34 cellular contexts compared by ENCODE assay signal in the genomic region with DNA sequence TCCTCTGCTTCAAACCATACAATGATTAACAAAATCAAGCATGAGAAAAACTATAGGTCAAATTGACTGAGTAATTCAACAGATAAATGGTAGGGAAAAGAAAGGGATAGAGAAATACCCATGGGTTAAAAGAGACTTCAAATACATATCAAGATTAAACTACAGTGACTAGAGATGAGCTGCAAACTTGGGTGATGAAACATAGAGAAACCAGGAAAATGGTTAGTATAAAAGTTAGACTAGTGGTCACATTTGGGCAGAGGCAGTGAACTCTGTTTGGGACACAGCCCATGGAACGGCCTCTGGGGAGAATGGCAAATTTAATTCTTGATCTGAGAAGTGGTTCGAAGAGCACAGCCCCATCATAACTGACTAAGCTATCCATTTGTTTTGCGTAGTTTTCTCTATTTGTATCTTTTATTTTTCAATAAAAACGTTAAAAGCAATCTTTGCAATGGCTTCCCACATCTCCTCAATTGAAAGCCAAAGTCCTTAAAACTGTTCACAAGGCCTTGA.
"Had no signal": no experiment of that assay in that cellular context is flagged by ENCODE, and none has a peak within 500 bp of the region (broad histone marks: within the 10 kb centered on the region; RNA-seq: fewer than 3 reads in every experiment).

No MANE protein-coding gene starts in this region.

- H3K4me3 Mint-ChIP-seq: activated B cell treated with CpG ODN at 0.5 μM for 24 hours; activated CD4-positive, alpha-beta memory T cell treated with anti-CD3 and anti-CD28 coated beads for 36 hours; activated CD4-positive, alpha-beta T cell treated with anti-CD3 and anti-CD28 coated beads, Interleukin-2, amount 10 ng/mL, durations not matched to agents 24 days and 14 days; activated CD8-positive, alpha-beta T cell treated with anti-CD3 and anti-CD28 coated beads for 36 hours; activated naive CD4-positive, alpha-beta T cell treated with anti-CD3 and anti-CD28 coated beads for 36 hours; activated naive CD8-positive, alpha-beta T cell treated with anti-CD3 and anti-CD28 coated beads for 36 hours; activated T-cell treated with anti-CD3 and anti-CD28 coated beads, Interleukin-2, amount 50 U/mL, for 4 hours; activated T-cell treated with anti-CD3 and anti-CD28 coated beads, Interleukin-2, amount 50 U/mL, for 72 hours; activated T-helper 1 cell treated with anti-CD3 and anti-CD28 coated beads, Interleukin-12 subunit alpha, Interleukin-12 subunit beta, Interleukin-2, Interleukin-4 antibody, amounts not matched to agents 30 ng/mL and 10 ng/mL and 1 ng/mL, durations not matched to agents 14 hours and 24 hours and 36 hours; activated T-helper 17 cell treated with anti-CD3 and anti-CD28 coated beads, Interleukin-2, amount 50 U/mL, for 72 hours; T-helper 1 cell treated with Interleukin-12 subunit alpha and Interleukin-12 subunit beta and Interleukin-4 antibody, amounts not matched to agents 30 μg/mL and 1 μg/mL, for 36 hours; T-helper 2 cell treated with Interferon-gamma antibody and Interleukin-4, amounts not matched to agents 5 μg/mL and 100 μg/mL, for 36 hours had no signal

- H3K4me3 ChIP-seq: adrenal gland, body of pancreas, breast epithelium had no signal

- DNase-seq: activated B cell treated with CpG ODN at 0.5 μM for 24 hours; activated CD4-positive, alpha-beta memory T cell treated with anti-CD3 and anti-CD28 coated beads for 36 hours; activated CD4-positive, alpha-beta T cell treated with anti-CD3 and anti-CD28 coated beads for 4 hours; activated CD4-positive, alpha-beta T cell treated with anti-CD3 and anti-CD28 coated beads, Interleukin-2, amount 10 ng/mL, durations not matched to agents 24 days and 14 days; activated CD4-positive, alpha-beta T cell treated with anti-CD3 and anti-CD28 coated beads, Interleukin-2, amount 50 U/mL, for 1 hour; activated CD4-positive, alpha-beta T cell treated with anti-CD3 and anti-CD28 coated beads, Interleukin-2, amount 50 U/mL, for 4 hours; activated CD4-positive, CD25-positive, alpha-beta regulatory T cell treated with anti-CD3 and anti-CD28 coated beads, Interleukin-2, amount 50 U/mL, for 72 hours; activated CD8-positive, alpha-beta memory T cell treated with anti-CD3 and anti-CD28 coated beads, Interleukin-2, amount 50 U/mL, for 4 hours; activated CD8-positive, alpha-beta T cell treated with anti-CD3 and anti-CD28 coated beads for 36 hours; activated effector memory CD4-positive, alpha-beta T cell treated with anti-CD3 and anti-CD28 coated beads, Interleukin-2, amount 50 U/mL, for 16 hours; activated gamma-delta T cell treated with Interleukin-2 at 50 U/mL for 16 hours; activated naive CD4-positive, alpha-beta T cell; activated naive CD4-positive, alpha-beta T cell treated with anti-CD3 and anti-CD28 coated beads for 36 hours; activated naive CD4-positive, alpha-beta T cell treated with anti-CD3 and anti-CD28 coated beads, Interleukin-2, amount 50 U/mL, for 16 hours; activated naive CD8-positive, alpha-beta T cell treated with anti-CD3 and anti-CD28 coated beads for 36 hours; activated T-cell treated with anti-CD3 and anti-CD28 coated beads for 4 hours; activated T-cell treated with anti-CD3 and anti-CD28 coated beads, Interleukin-2, amount 50 U/mL, for 1 hour; activated T-cell treated with anti-CD3 and anti-CD28 coated beads, Interleukin-2, amount 50 U/mL, for 4 hours; activated T-cell treated with anti-CD3 and anti-CD28 coated beads, Interleukin-2, amount 50 U/mL, for 72 hours; adrenal gland; amniotic stem cell; aorta; body of pancreas; brain microvascular endothelial cell; central memory CD4-positive, alpha-beta T cell; T-helper 2 cell; T-helper 9 cell had no signal

- H3K4me1 Mint-ChIP-seq: activated B cell treated with CpG ODN at 0.5 μM for 24 hours had no signal

- H3K9me3 ChIP-seq: adrenal gland, body of pancreas had no signal

- H3K4me1 ChIP-seq: adrenal gland, body of pancreas, breast epithelium had no signal

- H3K27ac ChIP-seq: adrenal gland, body of pancreas, brain microvascular endothelial cell, breast epithelium, VCaP had no signal

- H3K36me3 ChIP-seq: adrenal gland, brain microvascular endothelial cell, breast epithelium had no signal

- H3K27ac Mint-ChIP-seq: activated B cell treated with CpG ODN at 0.5 μM for 24 hours; activated CD4-positive, alpha-beta memory T cell treated with anti-CD3 and anti-CD28 coated beads for 36 hours; activated CD4-positive, alpha-beta T cell treated with anti-CD3 and anti-CD28 coated beads, Interleukin-2, amount 10 ng/mL, durations not matched to agents 24 days and 14 days; activated CD8-positive, alpha-beta T cell treated with anti-CD3 and anti-CD28 coated beads for 36 hours; activated naive CD4-positive, alpha-beta T cell treated with anti-CD3 and anti-CD28 coated beads for 36 hours; activated naive CD4-positive, alpha-beta T cell treated with anti-CD3 and anti-CD28 coated beads, Interleukin-2, amount 50 U/mL, for 72 hours; activated naive CD8-positive, alpha-beta T cell treated with anti-CD3 and anti-CD28 coated beads for 36 hours; activated T-cell treated with anti-CD3 and anti-CD28 coated beads, Interleukin-2, amount 50 U/mL, for 72 hours; activated T-helper 1 cell treated with anti-CD3 and anti-CD28 coated beads, Interleukin-12 subunit alpha, Interleukin-12 subunit beta, Interleukin-2, Interleukin-4 antibody, amounts not matched to agents 30 ng/mL and 10 ng/mL and 1 ng/mL, durations not matched to agents 14 hours and 24 hours and 36 hours; activated T-helper 17 cell treated with anti-CD3 and anti-CD28 coated beads, Interleukin-2, amount 50 U/mL, for 72 hours; T-helper 1 cell treated with Interleukin-12 subunit alpha and Interleukin-12 subunit beta and Interleukin-4 antibody, amounts not matched to agents 30 μg/mL and 1 μg/mL, for 36 hours; T-helper 2 cell treated with Interferon-gamma antibody and Interleukin-4, amounts not matched to agents 5 μg/mL and 100 μg/mL, for 36 hours had no signal

- ATAC-seq: activated CD8-positive, alpha-beta T cell treated with anti-CD3 and anti-CD28 coated beads for 36 hours; activated naive CD4-positive, alpha-beta T cell treated with anti-CD3 and anti-CD28 coated beads, Interleukin-2, amount 50 U/mL, for 72 hours; activated T-cell treated with anti-CD3 and anti-CD28 coated beads, Interleukin-2, amount 50 U/mL, for 4 hours; activated T-cell treated with anti-CD3 and anti-CD28 coated beads, Interleukin-2, amount 50 U/mL, for 72 hours; activated T-helper 17 cell treated with anti-CD3 and anti-CD28 coated beads, Interleukin-2, amount 50 U/mL, for 72 hours; body of pancreas had no signal

- H3K27me3 ChIP-seq: adrenal gland, body of pancreas, brain microvascular endothelial cell, breast epithelium had no signal
